1 cellular context compared by ENCODE assay signal in the genomic region with DNA sequence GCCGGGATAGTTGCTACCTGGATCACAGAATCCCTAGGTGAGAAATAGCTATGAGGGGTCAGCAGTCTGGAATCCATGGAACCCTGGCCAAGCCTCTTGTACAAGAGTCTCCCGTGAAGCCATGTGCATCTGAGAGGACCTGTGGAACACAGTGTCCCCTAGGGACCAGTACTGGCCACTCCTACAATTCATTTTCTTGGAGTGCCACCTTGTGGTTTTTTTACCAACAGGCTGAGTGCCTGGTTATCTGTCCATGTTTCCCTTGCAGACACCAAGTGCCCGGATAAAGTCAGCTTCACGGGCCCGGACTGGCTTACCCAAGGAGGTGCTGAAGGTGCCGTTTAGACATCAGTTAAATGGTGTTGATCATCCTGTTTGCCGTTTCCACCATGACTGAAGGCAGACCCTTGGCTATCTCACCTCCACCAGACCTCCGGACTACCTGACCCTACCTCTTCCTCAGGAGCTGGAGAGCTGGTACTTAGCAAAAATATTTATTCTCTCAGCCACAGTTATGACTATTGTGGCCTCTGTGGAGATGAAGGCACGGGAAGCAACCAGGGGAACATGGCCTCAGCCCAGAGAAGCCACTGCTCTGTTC.
A peak's percentile ranks its signal among the peaks of the same experiment; 100 is the strongest.
TF ChIP-seq lines count a peak whose summit lies in the region.

No MANE protein-coding gene starts in this region.

TF ChIP-seq in K562, 482 proteins besides CTCF, POLR2A, EP300 and RAD21 (continued from another document):
- TF ChIP-seq TRIM28 (IDR thresholded peaks at IDR 0.05) (no peak), HDAC8 (tag; IDR thresholded peaks at IDR 0.05) (no peak), MEF2D (tag; conservative IDR thresholded peaks at IDR 0.05; ENCODE audit: low read depth) (no peak), DACH1 (IDR thresholded peaks at IDR 0.05; ENCODE audit: partially characterized antibody) (no peak), MCM3 (IDR thresholded peaks at IDR 0.05) (no peak), SMC3 (conservative IDR thresholded peaks at IDR 0.05; ENCODE audit: insufficient read depth, low read depth, low read length) (peak; percentile 79), SRSF7 (optimal IDR thresholded peaks at IDR 0.05; ENCODE audit: low read depth, low read length) (no peak), RCOR1 (IDR thresholded peaks at IDR 0.05; ENCODE audit: borderline replicate concordance in 1 of 2, low read depth in 2 of 2, low read length in 2 of 2) (peak in 1 of 2 experiments; percentile 53; a peak in 1 of 4 replicates), TAF15 (IDR thresholded peaks at IDR 0.05; ENCODE audit: low read depth, low read length) (no peak), KLF16 (IDR thresholded peaks at IDR 0.05) (peak; percentile 20; the same call in 1 of the 2 replicates), L3MBTL2 (IDR thresholded peaks at IDR 0.05) (0 out of 2 replicates have a peak, but pooled peaks have one; percentile 31), ZNF384 (IDR thresholded peaks at IDR 0.05; ENCODE audit: low read depth, low read length) (0 out of 2 replicates have a peak, but pooled peaks have one; percentile 22), ARNT (IDR thresholded peaks at IDR 0.05) (peak in 1 of 2 experiments; percentile 44; a peak in 1 of 4 replicates), MYC (IDR thresholded peaks at IDR 0.05; ENCODE audit: low read depth, low read length) (peak; percentile 85), MYC (CRISPR knock-in tag; IDR thresholded peaks at IDR 0.05; ENCODE audit: borderline replicate concordance, low read depth) (no peak), GTF2A2 (tag; IDR thresholded peaks at IDR 0.05) (no peak), MEIS2 (IDR thresholded peaks at IDR 0.05; ENCODE audit: partially characterized antibody) (no peak), NFYB (IDR thresholded peaks at IDR 0.05; ENCODE audit: extremely low read depth, insufficient read length) (no peak), ESRRA (IDR thresholded peaks at IDR 0.05; ENCODE audit: borderline replicate concordance, low read depth) (0 out of 2 replicates have a peak, but pooled peaks have one; percentile 12), STAG1 (CRISPR knock-in tag; IDR thresholded peaks at IDR 0.05; ENCODE audit: borderline replicate concordance) (peak; percentile 87), LEF1 (IDR thresholded peaks at IDR 0.05) (no peak), GATAD2A (IDR thresholded peaks at IDR 0.05) (no peak), CBX5 (IDR thresholded peaks at IDR 0.05; ENCODE audit: borderline replicate concordance, low read depth) (no peak), SOX6 (IDR thresholded peaks at IDR 0.05) (no peak), HDAC6 (IDR thresholded peaks at IDR 0.05; ENCODE audit: low read depth, low read length) (no peak), ARID2 (IDR thresholded peaks at IDR 0.05) (peak; percentile 75), ZNF707 (CRISPR knock-in tag; conservative IDR thresholded peaks at IDR 0.05) (no peak), ZNF583 (CRISPR knock-in tag; IDR thresholded peaks at IDR 0.05) (no peak), THRAP3 (IDR thresholded peaks at IDR 0.05; ENCODE audit: borderline replicate concordance) (no peak), CHCHD3 (CRISPR knock-in tag; IDR thresholded peaks at IDR 0.05) (no peak), RBM15 (IDR thresholded peaks at IDR 0.05; ENCODE audit: insufficient read depth, low read length) (no peak), ZNF3 (CRISPR knock-in tag; IDR thresholded peaks at IDR 0.05) (no peak), IFI16 (CRISPR knock-in tag; IDR thresholded peaks at IDR 0.05) (no peak), NCOA4 (IDR thresholded peaks at IDR 0.05; ENCODE audit: partially characterized antibody) (no peak), NFXL1 (CRISPR knock-in tag; IDR thresholded peaks at IDR 0.05) (no peak), ZC3H4 (CRISPR knock-in tag; IDR thresholded peaks at IDR 0.05; ENCODE audit: borderline replicate concordance) (no peak), NUFIP1 (IDR thresholded peaks at IDR 0.05; ENCODE audit: partially characterized antibody) (no peak), KDM5B (IDR thresholded peaks at IDR 0.05; ENCODE audit: insufficient replicate concordance, low read depth, low read length) (no peak), CC2D1A (IDR thresholded peaks at IDR 0.05) (peak; percentile 53; the same call in 1 of the 2 replicates), PTTG1 (tag; IDR thresholded peaks at IDR 0.05; ENCODE audit: low read depth) (no peak)
- TF ChIP-seq, protein P1, sequence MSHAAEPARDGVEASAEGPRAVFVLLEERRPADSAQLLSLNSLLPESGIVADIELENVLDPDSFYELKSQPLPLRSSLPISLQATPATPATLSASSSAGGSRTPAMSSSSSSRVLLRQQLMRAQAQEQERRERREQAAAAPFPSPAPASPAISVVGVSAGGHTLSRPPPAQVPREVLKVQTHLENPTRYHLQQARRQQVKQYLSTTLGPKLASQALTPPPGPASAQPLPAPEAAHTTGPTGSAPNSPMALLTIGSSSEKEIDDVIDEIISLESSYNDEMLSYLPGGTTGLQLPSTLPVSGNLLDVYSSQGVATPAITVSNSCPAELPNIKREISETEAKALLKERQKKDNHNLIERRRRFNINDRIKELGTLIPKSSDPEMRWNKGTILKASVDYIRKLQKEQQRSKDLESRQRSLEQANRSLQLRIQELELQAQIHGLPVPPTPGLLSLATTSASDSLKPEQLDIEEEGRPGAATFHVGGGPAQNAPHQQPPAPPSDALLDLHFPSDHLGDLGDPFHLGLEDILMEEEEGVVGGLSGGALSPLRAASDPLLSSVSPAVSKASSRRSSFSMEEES (CRISPR knock-in tag; IDR thresholded peaks at IDR 0.05) = no peak
- TF ChIP-seq, protein P2, sequence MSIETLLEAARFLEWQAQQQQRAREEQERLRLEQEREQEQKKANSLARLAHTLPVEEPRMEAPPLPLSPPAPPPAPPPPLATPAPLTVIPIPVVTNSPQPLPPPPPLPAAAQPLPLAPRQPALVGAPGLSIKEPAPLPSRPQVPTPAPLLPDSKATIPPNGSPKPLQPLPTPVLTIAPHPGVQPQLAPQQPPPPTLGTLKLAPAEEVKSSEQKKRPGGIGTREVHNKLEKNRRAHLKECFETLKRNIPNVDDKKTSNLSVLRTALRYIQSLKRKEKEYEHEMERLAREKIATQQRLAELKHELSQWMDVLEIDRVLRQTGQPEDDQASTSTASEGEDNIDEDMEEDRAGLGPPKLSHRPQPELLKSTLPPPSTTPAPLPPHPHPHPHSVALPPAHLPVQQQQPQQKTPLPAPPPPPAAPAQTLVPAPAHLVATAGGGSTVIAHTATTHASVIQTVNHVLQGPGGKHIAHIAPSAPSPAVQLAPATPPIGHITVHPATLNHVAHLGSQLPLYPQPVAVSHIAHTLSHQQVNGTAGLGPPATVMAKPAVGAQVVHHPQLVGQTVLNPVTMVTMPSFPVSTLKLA (conservative IDR thresholded peaks at IDR 0.05) = peak; percentile 53 to 65; a peak in 3 of 4 replicates
- TF ChIP-seq, protein P3, sequence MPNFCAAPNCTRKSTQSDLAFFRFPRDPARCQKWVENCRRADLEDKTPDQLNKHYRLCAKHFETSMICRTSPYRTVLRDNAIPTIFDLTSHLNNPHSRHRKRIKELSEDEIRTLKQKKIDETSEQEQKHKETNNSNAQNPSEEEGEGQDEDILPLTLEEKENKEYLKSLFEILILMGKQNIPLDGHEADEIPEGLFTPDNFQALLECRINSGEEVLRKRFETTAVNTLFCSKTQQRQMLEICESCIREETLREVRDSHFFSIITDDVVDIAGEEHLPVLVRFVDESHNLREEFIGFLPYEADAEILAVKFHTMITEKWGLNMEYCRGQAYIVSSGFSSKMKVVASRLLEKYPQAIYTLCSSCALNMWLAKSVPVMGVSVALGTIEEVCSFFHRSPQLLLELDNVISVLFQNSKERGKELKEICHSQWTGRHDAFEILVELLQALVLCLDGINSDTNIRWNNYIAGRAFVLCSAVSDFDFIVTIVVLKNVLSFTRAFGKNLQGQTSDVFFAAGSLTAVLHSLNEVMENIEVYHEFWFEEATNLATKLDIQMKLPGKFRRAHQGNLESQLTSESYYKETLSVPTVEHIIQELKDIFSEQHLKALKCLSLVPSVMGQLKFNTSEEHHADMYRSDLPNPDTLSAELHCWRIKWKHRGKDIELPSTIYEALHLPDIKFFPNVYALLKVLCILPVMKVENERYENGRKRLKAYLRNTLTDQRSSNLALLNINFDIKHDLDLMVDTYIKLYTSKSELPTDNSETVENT (CRISPR knock-in tag; IDR thresholded peaks at IDR 0.05) = no peak
- TF ChIP-seq, protein P4, sequence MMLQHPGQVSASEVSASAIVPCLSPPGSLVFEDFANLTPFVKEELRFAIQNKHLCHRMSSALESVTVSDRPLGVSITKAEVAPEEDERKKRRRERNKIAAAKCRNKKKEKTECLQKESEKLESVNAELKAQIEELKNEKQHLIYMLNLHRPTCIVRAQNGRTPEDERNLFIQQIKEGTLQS (IDR thresholded peaks at IDR 0.05) = no peak
- TF ChIP-seq, protein P4 (CRISPR knock-in tag; conservative IDR thresholded peaks at IDR 0.05) = no peak
- TF ChIP-seq, protein P5, sequence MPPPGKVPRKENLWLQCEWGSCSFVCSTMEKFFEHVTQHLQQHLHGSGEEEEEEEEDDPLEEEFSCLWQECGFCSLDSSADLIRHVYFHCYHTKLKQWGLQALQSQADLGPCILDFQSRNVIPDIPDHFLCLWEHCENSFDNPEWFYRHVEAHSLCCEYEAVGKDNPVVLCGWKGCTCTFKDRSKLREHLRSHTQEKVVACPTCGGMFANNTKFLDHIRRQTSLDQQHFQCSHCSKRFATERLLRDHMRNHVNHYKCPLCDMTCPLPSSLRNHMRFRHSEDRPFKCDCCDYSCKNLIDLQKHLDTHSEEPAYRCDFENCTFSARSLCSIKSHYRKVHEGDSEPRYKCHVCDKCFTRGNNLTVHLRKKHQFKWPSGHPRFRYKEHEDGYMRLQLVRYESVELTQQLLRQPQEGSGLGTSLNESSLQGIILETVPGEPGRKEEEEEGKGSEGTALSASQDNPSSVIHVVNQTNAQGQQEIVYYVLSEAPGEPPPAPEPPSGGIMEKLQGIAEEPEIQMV (tag; conservative IDR thresholded peaks at IDR 0.05; ENCODE audit: low read depth) = no peak
- TF ChIP-seq, protein P6, sequence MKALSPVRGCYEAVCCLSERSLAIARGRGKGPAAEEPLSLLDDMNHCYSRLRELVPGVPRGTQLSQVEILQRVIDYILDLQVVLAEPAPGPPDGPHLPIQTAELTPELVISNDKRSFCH (CRISPR knock-in tag; IDR thresholded peaks at IDR 0.05) = no peak
- TF ChIP-seq, protein P6 (tag; IDR thresholded peaks at IDR 0.05) = 0 out of 2 replicates have a peak, but pooled peaks have one; percentile 27
- TF ChIP-seq, protein P7, sequence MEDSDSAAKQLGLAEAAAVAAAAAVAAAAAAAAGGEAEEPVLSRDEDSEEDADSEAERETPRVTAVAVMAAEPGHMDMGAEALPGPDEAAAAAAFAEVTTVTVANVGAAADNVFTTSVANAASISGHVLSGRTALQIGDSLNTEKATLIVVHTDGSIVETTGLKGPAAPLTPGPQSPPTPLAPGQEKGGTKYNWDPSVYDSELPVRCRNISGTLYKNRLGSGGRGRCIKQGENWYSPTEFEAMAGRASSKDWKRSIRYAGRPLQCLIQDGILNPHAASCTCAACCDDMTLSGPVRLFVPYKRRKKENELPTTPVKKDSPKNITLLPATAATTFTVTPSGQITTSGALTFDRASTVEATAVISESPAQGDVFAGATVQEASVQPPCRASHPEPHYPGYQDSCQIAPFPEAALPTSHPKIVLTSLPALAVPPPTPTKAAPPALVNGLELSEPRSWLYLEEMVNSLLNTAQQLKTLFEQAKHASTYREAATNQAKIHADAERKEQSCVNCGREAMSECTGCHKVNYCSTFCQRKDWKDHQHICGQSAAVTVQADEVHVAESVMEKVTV (CRISPR knock-in tag; IDR thresholded peaks at IDR 0.05) = peak; percentile 93
- TF ChIP-seq, protein P8, sequence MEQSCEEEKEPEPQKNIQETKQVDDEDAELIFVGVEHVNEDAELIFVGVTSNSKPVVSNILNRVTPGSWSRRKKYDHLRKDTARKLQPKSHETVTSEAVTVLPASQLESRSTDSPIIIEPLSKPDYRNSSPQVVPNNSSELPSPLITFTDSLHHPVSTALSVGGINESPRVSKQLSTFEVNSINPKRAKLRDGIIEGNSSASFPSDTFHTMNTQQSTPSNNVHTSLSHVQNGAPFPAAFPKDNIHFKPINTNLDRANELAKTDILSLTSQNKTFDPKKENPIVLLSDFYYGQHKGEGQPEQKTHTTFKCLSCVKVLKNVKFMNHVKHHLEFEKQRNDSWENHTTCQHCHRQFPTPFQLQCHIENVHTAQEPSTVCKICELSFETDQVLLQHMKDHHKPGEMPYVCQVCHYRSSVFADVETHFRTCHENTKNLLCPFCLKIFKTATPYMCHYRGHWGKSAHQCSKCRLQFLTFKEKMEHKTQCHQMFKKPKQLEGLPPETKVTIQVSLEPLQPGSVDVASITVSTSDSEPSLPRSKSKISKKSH (CRISPR knock-in tag; IDR thresholded peaks at IDR 0.05) = no peak
- TF ChIP-seq, protein P9, sequence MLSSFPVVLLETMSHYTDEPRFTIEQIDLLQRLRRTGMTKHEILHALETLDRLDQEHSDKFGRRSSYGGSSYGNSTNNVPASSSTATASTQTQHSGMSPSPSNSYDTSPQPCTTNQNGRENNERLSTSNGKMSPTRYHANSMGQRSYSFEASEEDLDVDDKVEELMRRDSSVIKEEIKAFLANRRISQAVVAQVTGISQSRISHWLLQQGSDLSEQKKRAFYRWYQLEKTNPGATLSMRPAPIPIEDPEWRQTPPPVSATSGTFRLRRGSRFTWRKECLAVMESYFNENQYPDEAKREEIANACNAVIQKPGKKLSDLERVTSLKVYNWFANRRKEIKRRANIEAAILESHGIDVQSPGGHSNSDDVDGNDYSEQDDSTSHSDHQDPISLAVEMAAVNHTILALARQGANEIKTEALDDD (IDR thresholded peaks at IDR 0.05) = 0 out of 2 replicates have a peak, but pooled peaks have one; percentile 43
- TF ChIP-seq, protein P10, sequence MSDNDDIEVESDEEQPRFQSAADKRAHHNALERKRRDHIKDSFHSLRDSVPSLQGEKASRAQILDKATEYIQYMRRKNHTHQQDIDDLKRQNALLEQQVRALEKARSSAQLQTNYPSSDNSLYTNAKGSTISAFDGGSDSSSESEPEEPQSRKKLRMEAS (CRISPR knock-in tag; IDR thresholded peaks at IDR 0.05) = 0 out of 2 replicates have a peak, but pooled peaks have one; percentile 46
TF ChIP-seq in K562: peak in this region for 19.
